In genomic region chr12:123463174-123463573, GRCh38 we compare ENCODE assay signal across 6 cellular contexts. TPM values are rescaled to one million over a fixed set of nuclear protein-coding genes. Genes with fewer than 3 reads are reported as not detected.
DNase-seq lines count a peak whose midpoint lies in the region; ATAC-seq and TF ChIP-seq lines count a peak whose summit lies in the region.
"Not testable (repeated sequence)": the region's sequence is repeated elsewhere in the genome, so short reads cannot be mapped to it uniquely, and the experiment has no call there.

No MANE protein-coding gene starts in this region.

- CTCF ChIA-PET in CD4-positive, alpha-beta T cell (lab: Charles Lee); HEK293 (lab: Yijun Ruan, JAX): not testable (repeated sequence)

- H3K4me3 ChIP-seq in CD4-positive, CD25-positive, alpha-beta regulatory T cell (ENCODE audit: low read depth, low read length); HEK293 (ENCODE audit: low read depth, low read length): not testable (repeated sequence)

- intact Hi-C loops in CD4-positive, alpha-beta T cell (cut with DNase I, micrococcal nuclease) = loop anchor here in 1 of 2 experiments (5.0 kb wide), 1 partner anchor 139 kb away; the partner anchor contains the start of gene DDX55

- not testable (repeated sequence) for H3K27ac Mint-ChIP-seq in CD4-positive, CD25-positive, alpha-beta regulatory T cell
- peak overlapping the region; percentile 18 for H3K27ac Mint-ChIP-seq in CD4-positive, alpha-beta T cell
- H3K27ac Mint-ChIP-seq in T-helper 17 cell = peak overlapping the region; percentile 56
- peak overlapping the region; percentile 23 for H3K27ac Mint-ChIP-seq in stimulated activated effector memory CD8-positive, alpha-beta T cell treated with anti-CD3 and anti-CD28 coated beads, Interleukin-12 subunit alpha, Interleukin-12 subunit beta, amount 100 ng/mL, for 72 hours
- peak overlapping the region; percentile 73 for H3K27ac Mint-ChIP-seq in stimulated activated memory B cell treated with anti-CD40 and anti-IgM and Interleukin-4, amounts not matched to agents 10 μg/mL and 1 μg/mL and 100 μg/mL, for 72 hours

- H3K27me3 Mint-ChIP-seq in CD4-positive, CD25-positive, alpha-beta regulatory T cell; CD4-positive, alpha-beta T cell; T-helper 17 cell; stimulated activated memory B cell treated with anti-CD40 and anti-IgM and Interleukin-4, amounts not matched to agents 10 μg/mL and 1 μg/mL and 100 μg/mL, for 72 hours: not testable (repeated sequence)

- TF ChIP-seq CTCF in CD4-positive, alpha-beta T cell (IDR thresholded peaks at IDR 0.05); HEK293 (tag by site-specific recombination; IDR thresholded peaks at IDR 0.05): not testable (repeated sequence)

- H3K4me1 Mint-ChIP-seq in CD4-positive, CD25-positive, alpha-beta regulatory T cell = peaks cover 20 to 70% (median 41%) of the 10 kb centered on the region in 4 donors
- peaks cover 40% of the 10 kb centered on the region for H3K4me1 Mint-ChIP-seq in CD4-positive, alpha-beta T cell (ENCODE audit: low read depth)
- H3K4me1 Mint-ChIP-seq in T-helper 17 cell = peaks cover 27% of the 10 kb centered on the region
- H3K4me1 Mint-ChIP-seq in stimulated activated effector memory CD8-positive, alpha-beta T cell treated with anti-CD3 and anti-CD28 coated beads, Interleukin-12 subunit alpha, Interleukin-12 subunit beta, amount 100 ng/mL, for 72 hours = peaks cover 32% of the 10 kb centered on the region
- peaks cover 47% of the 10 kb centered on the region for H3K4me1 Mint-ChIP-seq in stimulated activated memory B cell treated with anti-CD40 and anti-IgM and Interleukin-4, amounts not matched to agents 10 μg/mL and 1 μg/mL and 100 μg/mL, for 72 hours

- peak overlapping the region in 3 of 4 donors; percentile 7 to 68 (median 24) for H3K4me3 Mint-ChIP-seq in CD4-positive, CD25-positive, alpha-beta regulatory T cell
- not testable (repeated sequence) for H3K4me3 Mint-ChIP-seq in CD4-positive, alpha-beta T cell; T-helper 17 cell; stimulated activated effector memory CD8-positive, alpha-beta T cell treated with anti-CD3 and anti-CD28 coated beads, Interleukin-12 subunit alpha, Interleukin-12 subunit beta, amount 100 ng/mL, for 72 hours; stimulated activated memory B cell treated with anti-CD40 and anti-IgM and Interleukin-4, amounts not matched to agents 10 μg/mL and 1 μg/mL and 100 μg/mL, for 72 hours

- not testable (repeated sequence) for H3K9me3 ChIP-seq in CD4-positive, CD25-positive, alpha-beta regulatory T cell (ENCODE audit: control insufficient read depth in 2 of 2, low read length in 2 of 2); CD4-positive, alpha-beta T cell (ENCODE audit: control insufficient read depth, low read length); HEK293 (ENCODE audit: control insufficient read depth, insufficient read depth, low read depth, low read length); T-helper 17 cell (ENCODE audit: control insufficient read depth, low read length, poor library complexity, severe bottlenecking)

- POLR2A ChIA-PET in CD4-positive, alpha-beta T cell (lab: Charles Lee) = interaction anchor here (0.6 to 1.0 kb wide), 2 partner anchors 8 to 12 kb away, joined by 3 read pairs; no protein-coding TSS in a partner anchor
- POLR2A ChIA-PET in HEK293 (lab: Yijun Ruan, JAX) = interaction anchor here (1.2 kb wide), 1 partner anchor 139 kb away, joined by 5 read pairs; no protein-coding TSS in a partner anchor

- peaks cover 30% of the 10 kb centered on the region for H3K36me3 Mint-ChIP-seq in CD4-positive, CD25-positive, alpha-beta regulatory T cell
- peaks cover 66% of the 10 kb centered on the region for H3K36me3 Mint-ChIP-seq in CD4-positive, alpha-beta T cell (ENCODE audit: low read depth)
- H3K36me3 Mint-ChIP-seq in T-helper 17 cell (ENCODE audit: low read depth) = not testable (repeated sequence)
- H3K36me3 Mint-ChIP-seq in stimulated activated effector memory CD8-positive, alpha-beta T cell treated with anti-CD3 and anti-CD28 coated beads, Interleukin-12 subunit alpha, Interleukin-12 subunit beta, amount 100 ng/mL, for 72 hours = peaks cover 94% of the 10 kb centered on the region
- peaks cover 30% of the 10 kb centered on the region for H3K36me3 Mint-ChIP-seq in stimulated activated memory B cell treated with anti-CD40 and anti-IgM and Interleukin-4, amounts not matched to agents 10 μg/mL and 1 μg/mL and 100 μg/mL, for 72 hours

- H3K27me3 ChIP-seq in CD4-positive, CD25-positive, alpha-beta regulatory T cell (ENCODE audit: control insufficient read depth, insufficient read depth, low read length); CD4-positive, alpha-beta T cell (ENCODE audit: control insufficient read depth, insufficient read depth, low read length): not testable (repeated sequence)

- H3K36me3 ChIP-seq in CD4-positive, CD25-positive, alpha-beta regulatory T cell (ENCODE audit: control insufficient read depth, insufficient read depth, low read length) = peaks cover 25% of the 10 kb centered on the region
- H3K36me3 ChIP-seq in HEK293 (ENCODE audit: control insufficient read depth in 2 of 2, insufficient read depth in 1 of 2, low read length in 2 of 2) = peaks cover 14 to 21% of the 10 kb centered on the region in 2 experiments

- H3K27ac ChIP-seq in CD4-positive, CD25-positive, alpha-beta regulatory T cell (ENCODE audit: insufficient read depth, low read length, poor library complexity, severe bottlenecking); CD4-positive, alpha-beta T cell (ENCODE audit: low read depth, low read length); HEK293 (ENCODE audit: extremely low read depth, low read depth, low read length): not testable (repeated sequence)

- H3K9me3 Mint-ChIP-seq in CD4-positive, CD25-positive, alpha-beta regulatory T cell; CD4-positive, alpha-beta T cell; stimulated activated effector memory CD8-positive, alpha-beta T cell treated with anti-CD3 and anti-CD28 coated beads, Interleukin-12 subunit alpha, Interleukin-12 subunit beta, amount 100 ng/mL, for 72 hours; stimulated activated memory B cell treated with anti-CD40 and anti-IgM and Interleukin-4, amounts not matched to agents 10 μg/mL and 1 μg/mL and 100 μg/mL, for 72 hours: not testable (repeated sequence)

- peaks cover 17% of the 10 kb centered on the region for H3K4me1 ChIP-seq in CD4-positive, CD25-positive, alpha-beta regulatory T cell (ENCODE audit: control insufficient read depth, insufficient read depth, low read length, poor library complexity, severe bottlenecking)
- H3K4me1 ChIP-seq in HEK293 (ENCODE audit: control insufficient read depth, insufficient read depth, low read length) = not testable (repeated sequence)

- ATAC-seq in CD4-positive, CD25-positive, alpha-beta regulatory T cell (ENCODE audit: low read depth in 2 of 2); CD4-positive, alpha-beta T cell (ENCODE audit: poor library complexity); T-helper 17 cell; stimulated activated effector memory CD8-positive, alpha-beta T cell treated with anti-CD3 and anti-CD28 coated beads, Interleukin-12 subunit alpha, Interleukin-12 subunit beta, amount 100 ng/mL, for 72 hours; stimulated activated memory B cell treated with anti-CD40 and anti-IgM and Interleukin-4, amounts not matched to agents 10 μg/mL and 1 μg/mL and 100 μg/mL, for 72 hours: not testable (repeated sequence)

- not testable (repeated sequence) for DNase-seq in CD4-positive, CD25-positive, alpha-beta regulatory T cell; CD4-positive, alpha-beta T cell; T-helper 17 cell; stimulated activated effector memory CD8-positive, alpha-beta T cell treated with anti-CD3 and anti-CD28 coated beads, Interleukin-12 subunit alpha, Interleukin-12 subunit beta, amount 100 ng/mL, for 72 hours (ENCODE audit: low spot score in 2 of 2)

TF ChIP-seq in HEK293, 187 proteins besides CTCF, POLR2A, EP300 and RAD21:
- peak; percentile 85 for TF ChIP-seq SCRT2 (tag by site-specific recombination; IDR thresholded peaks at IDR 0.05)
- TF ChIP-seq SCRT1 (tag by site-specific recombination; IDR thresholded peaks at IDR 0.05; ENCODE audit: borderline replicate concordance) = peak; percentile 87

RNA-seq across cellular contexts. Expression of gene SNRNP35, which starts 5.2 kb away (rescaled TPM):
- 47.8 TPM for total RNA-seq in CD4-positive, CD25-positive, alpha-beta regulatory T cell
- 10 to 100 TPM; 43.5 to 54.4 (median 46.0) TPM for polyA plus RNA-seq in CD4-positive, CD25-positive, alpha-beta regulatory T cell
- 10 to 100 TPM; 26.2 to 28.6 TPM for total RNA-seq in CD4-positive, alpha-beta T cell
- 10 to 100 TPM; 31.3 to 36.5 TPM for total RNA-seq in T-helper 17 cell

RNA-seq across cellular contexts. Expression of gene RILPL2, which starts 26.7 kb away (rescaled TPM):
- total RNA-seq in CD4-positive, CD25-positive, alpha-beta regulatory T cell = 14.7 TPM
- polyA plus RNA-seq in CD4-positive, CD25-positive, alpha-beta regulatory T cell = 10 to 100 TPM; 10.2 to 15.5 (median 10.9) TPM
- total RNA-seq in CD4-positive, alpha-beta T cell = 1 to 10 TPM; 4.9 to 5.5 TPM
- 10 to 100 TPM in 1 of 2 donors, 1 to 10 TPM in 1; 9.6 to 11.8 TPM for total RNA-seq in T-helper 17 cell
